Comparison of ENCODE assay signal across 1 cellular context in the genomic region with DNA sequence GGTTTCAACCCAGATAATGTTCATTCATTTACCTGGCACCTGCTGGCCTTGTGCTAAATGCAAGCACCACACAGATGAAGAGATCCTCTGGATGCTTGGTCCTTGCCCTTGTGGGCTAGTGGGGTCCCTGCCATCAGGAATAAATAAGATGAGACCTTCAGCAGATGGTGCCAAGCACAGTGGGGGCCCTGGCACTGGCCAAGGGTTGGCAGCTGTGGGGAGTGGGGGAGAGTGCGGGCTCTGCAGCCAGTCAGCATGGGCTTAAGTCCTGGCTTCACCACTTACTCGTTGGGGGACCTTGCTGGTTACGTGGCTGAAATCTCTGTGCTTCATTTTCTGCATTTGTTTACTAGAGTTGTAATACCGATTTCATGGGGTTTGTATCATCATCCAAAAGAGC.
TF ChIP-seq lines count a peak whose summit lies in the region.

No MANE protein-coding gene starts in this region.

TF ChIP-seq in GM12878, 131 proteins besides CTCF, POLR2A, EP300 and RAD21 (continued from another document):
- TF ChIP-seq ZNF384 (IDR thresholded peaks at IDR 0.05; ENCODE audit: borderline replicate concordance, low read depth, low read length) (no peak), RCOR1 (conservative IDR thresholded peaks at IDR 0.05; ENCODE audit: low read depth, low read length) (no peak)
- TF ChIP-seq, protein P1, sequence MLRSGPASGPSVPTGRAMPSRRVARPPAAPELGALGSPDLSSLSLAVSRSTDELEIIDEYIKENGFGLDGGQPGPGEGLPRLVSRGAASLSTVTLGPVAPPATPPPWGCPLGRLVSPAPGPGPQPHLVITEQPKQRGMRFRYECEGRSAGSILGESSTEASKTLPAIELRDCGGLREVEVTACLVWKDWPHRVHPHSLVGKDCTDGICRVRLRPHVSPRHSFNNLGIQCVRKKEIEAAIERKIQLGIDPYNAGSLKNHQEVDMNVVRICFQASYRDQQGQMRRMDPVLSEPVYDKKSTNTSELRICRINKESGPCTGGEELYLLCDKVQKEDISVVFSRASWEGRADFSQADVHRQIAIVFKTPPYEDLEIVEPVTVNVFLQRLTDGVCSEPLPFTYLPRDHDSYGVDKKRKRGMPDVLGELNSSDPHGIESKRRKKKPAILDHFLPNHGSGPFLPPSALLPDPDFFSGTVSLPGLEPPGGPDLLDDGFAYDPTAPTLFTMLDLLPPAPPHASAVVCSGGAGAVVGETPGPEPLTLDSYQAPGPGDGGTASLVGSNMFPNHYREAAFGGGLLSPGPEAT (IDR thresholded peaks at IDR 0.05; ENCODE audit: low read depth): no peak
- TF ChIP-seq, protein P2, sequence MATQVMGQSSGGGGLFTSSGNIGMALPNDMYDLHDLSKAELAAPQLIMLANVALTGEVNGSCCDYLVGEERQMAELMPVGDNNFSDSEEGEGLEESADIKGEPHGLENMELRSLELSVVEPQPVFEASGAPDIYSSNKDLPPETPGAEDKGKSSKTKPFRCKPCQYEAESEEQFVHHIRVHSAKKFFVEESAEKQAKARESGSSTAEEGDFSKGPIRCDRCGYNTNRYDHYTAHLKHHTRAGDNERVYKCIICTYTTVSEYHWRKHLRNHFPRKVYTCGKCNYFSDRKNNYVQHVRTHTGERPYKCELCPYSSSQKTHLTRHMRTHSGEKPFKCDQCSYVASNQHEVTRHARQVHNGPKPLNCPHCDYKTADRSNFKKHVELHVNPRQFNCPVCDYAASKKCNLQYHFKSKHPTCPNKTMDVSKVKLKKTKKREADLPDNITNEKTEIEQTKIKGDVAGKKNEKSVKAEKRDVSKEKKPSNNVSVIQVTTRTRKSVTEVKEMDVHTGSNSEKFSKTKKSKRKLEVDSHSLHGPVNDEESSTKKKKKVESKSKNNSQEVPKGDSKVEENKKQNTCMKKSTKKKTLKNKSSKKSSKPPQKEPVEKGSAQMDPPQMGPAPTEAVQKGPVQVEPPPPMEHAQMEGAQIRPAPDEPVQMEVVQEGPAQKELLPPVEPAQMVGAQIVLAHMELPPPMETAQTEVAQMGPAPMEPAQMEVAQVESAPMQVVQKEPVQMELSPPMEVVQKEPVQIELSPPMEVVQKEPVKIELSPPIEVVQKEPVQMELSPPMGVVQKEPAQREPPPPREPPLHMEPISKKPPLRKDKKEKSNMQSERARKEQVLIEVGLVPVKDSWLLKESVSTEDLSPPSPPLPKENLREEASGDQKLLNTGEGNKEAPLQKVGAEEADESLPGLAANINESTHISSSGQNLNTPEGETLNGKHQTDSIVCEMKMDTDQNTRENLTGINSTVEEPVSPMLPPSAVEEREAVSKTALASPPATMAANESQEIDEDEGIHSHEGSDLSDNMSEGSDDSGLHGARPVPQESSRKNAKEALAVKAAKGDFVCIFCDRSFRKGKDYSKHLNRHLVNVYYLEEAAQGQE (IDR thresholded peaks at IDR 0.05; ENCODE audit: low read depth, low read length): no peak
TF ChIP-seq in GM12878: peak in this region for 0.
